Comparison of ENCODE assay signal across 19 cellular contexts in the genomic region with DNA sequence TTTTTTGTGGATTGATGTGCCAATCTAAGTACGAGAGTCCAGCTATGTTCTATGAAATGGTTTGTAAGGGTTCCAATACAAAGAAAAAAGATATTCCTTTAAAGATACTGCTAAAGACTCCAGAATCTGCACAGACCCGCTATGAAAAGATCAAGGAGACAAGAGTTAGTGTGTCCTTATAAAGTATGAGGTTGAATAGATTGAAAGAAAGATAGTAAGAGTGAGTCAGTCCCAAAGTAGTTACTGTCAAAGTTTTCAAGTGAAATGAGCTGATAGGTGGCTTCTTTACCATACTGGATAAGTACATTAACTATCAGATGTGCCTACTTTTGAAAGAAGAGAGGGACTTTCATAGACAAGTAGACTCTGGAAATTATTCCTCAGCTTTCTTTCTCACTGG.
"Had no signal": no experiment of that assay in that cellular context is flagged by ENCODE, and none has a peak within 500 bp of the region (broad histone marks: within the 10 kb centered on the region; RNA-seq: fewer than 3 reads in every experiment).

No MANE protein-coding gene starts in this region.

- H3K4me1 Mint-ChIP-seq: naive thymus-derived CD4-positive, alpha-beta T cell had no signal

- H3K9me3 Mint-ChIP-seq: activated naive CD4-positive, alpha-beta T cell treated with anti-CD3 and anti-CD28 coated beads, Interleukin-2, amount 50 U/mL, for 72 hours; dendritic cell treated with granulocyte-macrophage colony-stimulating factor and Interleukin-4, amounts not matched to agents 40 ng/mL and 50 ng/mL, for 4 days; effector memory CD8-positive, alpha-beta T cell; naive thymus-derived CD4-positive, alpha-beta T cell had no signal

- H3K4me3 Mint-ChIP-seq: dendritic cell treated with granulocyte-macrophage colony-stimulating factor and Interleukin-4, amounts not matched to agents 40 ng/mL and 50 ng/mL, for 4 days; effector memory CD8-positive, alpha-beta T cell; naive thymus-derived CD4-positive, alpha-beta T cell had no signal

- H3K27ac Mint-ChIP-seq: activated naive CD4-positive, alpha-beta T cell treated with anti-CD3 and anti-CD28 coated beads, Interleukin-2, amount 50 U/mL, for 72 hours; dendritic cell treated with granulocyte-macrophage colony-stimulating factor and Interleukin-4, amounts not matched to agents 40 ng/mL and 50 ng/mL, for 4 days; effector memory CD8-positive, alpha-beta T cell; naive thymus-derived CD4-positive, alpha-beta T cell had no signal

- H3K4me1 ChIP-seq: gastrocnemius medialis, heart left ventricle, upper lobe of right lung had no signal

- DNase-seq: activated effector memory CD4-positive, alpha-beta T cell treated with anti-CD3 and anti-CD28 coated beads, Interleukin-2, amount 50 U/mL, for 16 hours; brain microvascular endothelial cell; effector memory CD8-positive, alpha-beta T cell; gastrocnemius medialis; heart left ventricle; left colon; naive thymus-derived CD4-positive, alpha-beta T cell; ovary; stimulated activated CD4-positive, alpha-beta T cell treated with anti-CD3 and anti-CD28 coated beads, Interleukin-1b, Interleukin-23, amount 100 ng/mL, for 48 hours; T-helper 1 cell; T1000; upper lobe of right lung had no signal

- H3K27me3 ChIP-seq: brain microvascular endothelial cell, gastrocnemius medialis, heart left ventricle, ovary, upper lobe of right lung had no signal

- H3K36me3 ChIP-seq: brain microvascular endothelial cell, gastrocnemius medialis, heart left ventricle, ovary, thoracic aorta, upper lobe of right lung had no signal

- H3K36me3 Mint-ChIP-seq: activated naive CD4-positive, alpha-beta T cell treated with anti-CD3 and anti-CD28 coated beads, Interleukin-2, amount 50 U/mL, for 72 hours; naive thymus-derived CD4-positive, alpha-beta T cell had no signal

- H3K9me3 ChIP-seq: gastrocnemius medialis, heart left ventricle, ovary, thoracic aorta, upper lobe of right lung had no signal

- H3K27ac ChIP-seq: brain microvascular endothelial cell, epithelial cell of prostate, gastrocnemius medialis, heart left ventricle, ovary, thoracic aorta, upper lobe of right lung had no signal

- ATAC-seq: activated CD4-positive, CD25-positive, alpha-beta regulatory T cell treated with anti-CD3 and anti-CD28 coated beads, Interleukin-2, amount 50 U/mL, for 24 hours; activated naive CD4-positive, alpha-beta T cell treated with anti-CD3 and anti-CD28 coated beads, Interleukin-2, amount 50 U/mL, for 72 hours; effector memory CD8-positive, alpha-beta T cell; gastrocnemius medialis; heart left ventricle; left colon; naive thymus-derived CD4-positive, alpha-beta T cell; sciatic nerve; upper lobe of right lung had no signal

- H3K4me3 ChIP-seq: gastrocnemius medialis, heart left ventricle, lung, ovary, thoracic aorta, upper lobe of right lung had no signal
